Comparison of ENCODE assay signal across 1 cellular context in the genomic region with DNA sequence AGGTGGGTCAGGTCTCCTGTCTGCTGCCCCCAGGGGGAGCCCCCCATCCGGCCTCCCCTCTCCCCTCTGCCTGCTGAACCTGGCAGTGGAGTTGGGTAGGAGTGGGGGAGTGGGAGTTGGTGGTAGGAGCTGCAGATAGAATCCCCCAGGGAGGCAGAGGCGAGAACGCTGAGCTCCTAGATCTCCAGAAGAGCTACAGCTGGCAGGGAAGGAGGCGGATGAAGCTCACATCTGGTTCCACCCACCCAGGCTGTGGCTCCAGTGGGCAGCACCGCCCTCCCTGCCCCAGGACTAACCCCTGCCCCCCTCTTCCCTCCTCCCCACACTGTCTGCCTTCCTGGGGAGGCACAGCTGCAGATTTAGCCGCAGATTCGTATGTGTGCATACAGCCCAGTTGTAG.
TF ChIP-seq lines count a peak whose summit lies in the region.

No MANE protein-coding gene starts in this region.

TF ChIP-seq in GM23338, 12 proteins besides CTCF, POLR2A, EP300 and RAD21 (continued from another document):
- TF ChIP-seq, protein P1, sequence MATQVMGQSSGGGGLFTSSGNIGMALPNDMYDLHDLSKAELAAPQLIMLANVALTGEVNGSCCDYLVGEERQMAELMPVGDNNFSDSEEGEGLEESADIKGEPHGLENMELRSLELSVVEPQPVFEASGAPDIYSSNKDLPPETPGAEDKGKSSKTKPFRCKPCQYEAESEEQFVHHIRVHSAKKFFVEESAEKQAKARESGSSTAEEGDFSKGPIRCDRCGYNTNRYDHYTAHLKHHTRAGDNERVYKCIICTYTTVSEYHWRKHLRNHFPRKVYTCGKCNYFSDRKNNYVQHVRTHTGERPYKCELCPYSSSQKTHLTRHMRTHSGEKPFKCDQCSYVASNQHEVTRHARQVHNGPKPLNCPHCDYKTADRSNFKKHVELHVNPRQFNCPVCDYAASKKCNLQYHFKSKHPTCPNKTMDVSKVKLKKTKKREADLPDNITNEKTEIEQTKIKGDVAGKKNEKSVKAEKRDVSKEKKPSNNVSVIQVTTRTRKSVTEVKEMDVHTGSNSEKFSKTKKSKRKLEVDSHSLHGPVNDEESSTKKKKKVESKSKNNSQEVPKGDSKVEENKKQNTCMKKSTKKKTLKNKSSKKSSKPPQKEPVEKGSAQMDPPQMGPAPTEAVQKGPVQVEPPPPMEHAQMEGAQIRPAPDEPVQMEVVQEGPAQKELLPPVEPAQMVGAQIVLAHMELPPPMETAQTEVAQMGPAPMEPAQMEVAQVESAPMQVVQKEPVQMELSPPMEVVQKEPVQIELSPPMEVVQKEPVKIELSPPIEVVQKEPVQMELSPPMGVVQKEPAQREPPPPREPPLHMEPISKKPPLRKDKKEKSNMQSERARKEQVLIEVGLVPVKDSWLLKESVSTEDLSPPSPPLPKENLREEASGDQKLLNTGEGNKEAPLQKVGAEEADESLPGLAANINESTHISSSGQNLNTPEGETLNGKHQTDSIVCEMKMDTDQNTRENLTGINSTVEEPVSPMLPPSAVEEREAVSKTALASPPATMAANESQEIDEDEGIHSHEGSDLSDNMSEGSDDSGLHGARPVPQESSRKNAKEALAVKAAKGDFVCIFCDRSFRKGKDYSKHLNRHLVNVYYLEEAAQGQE (IDR thresholded peaks at IDR 0.05; ENCODE audit: unreplicated experiment), result no peak
